In genomic region chr11:22467741-22468140, GRCh38 we compare ENCODE assay signal across 17 cellular contexts.
DNase-seq lines count a peak whose midpoint lies in the region; ATAC-seq and TF ChIP-seq lines count a peak whose summit lies in the region.
"Had no signal": no experiment of that assay in that cellular context is flagged by ENCODE, and none has a peak within 500 bp of the region (broad histone marks: within the 10 kb centered on the region; RNA-seq: fewer than 3 reads in every experiment).

No MANE protein-coding gene starts in this region.

- ATAC-seq in GM23338: no peak
- ATAC-seq: CD8-positive, alpha-beta T cell had no signal

- H4K20me1 ChIP-seq in mammary epithelial cell (ENCODE audit: insufficient read depth, low read length) (no peaks in the 10 kb centered on the region), smooth muscle cell (ENCODE audit: low read depth) (no peaks in the 10 kb centered on the region), GM23338 (replicated peaks; ENCODE audit: insufficient read depth) (no peaks in the 10 kb centered on the region)
- H4K20me1 ChIP-seq: BLaER1 treated with 17β-estradiol and CSF1 and Interleukin-3, amounts not matched to agents 10 nM and 100 nM had no signal

- 87% methylated on average over 2 of the region's 2 CpGs for WGBS in mammary epithelial cell (ENCODE audit: low coverage, missing lambda C conversion rate)
- WGBS in smooth muscle cell (ENCODE audit: low lambda C conversion rate): 92% methylated on average over 2 of the region's 2 CpGs
- 92 to 94% methylated on average over 2 of the region's 2 CpGs for WGBS in endodermal cell (ENCODE audit: insufficient coverage in 1 of 2, insufficient read length in 1 of 2), 2 experiments

- H3K4me2 ChIP-seq in mammary epithelial cell (ENCODE audit: insufficient read depth, low read depth, low read length) (no peak overlapping the region), smooth muscle cell (no peak overlapping the region), GM23338 (no peak overlapping the region)
- H3K4me2 ChIP-seq: BLaER1 treated with 17β-estradiol and CSF1 and Interleukin-3, amounts not matched to agents 10 nM and 100 nM had no signal

- H3K9ac ChIP-seq in mammary epithelial cell (ENCODE audit: insufficient read depth, low read length): no peak overlapping the region
- H3K9ac ChIP-seq in smooth muscle cell (ENCODE audit: low read depth): no peak overlapping the region
- no peak overlapping the region for H3K9ac ChIP-seq in endodermal cell (ENCODE audit: extremely low read depth, low read length, poor library complexity, severe bottlenecking)
- H3K9ac ChIP-seq: BLaER1 treated with 17β-estradiol and CSF1 and Interleukin-3, amounts not matched to agents 10 nM and 100 nM had no signal

- H2AFZ ChIP-seq in mammary epithelial cell (ENCODE audit: low read depth, low read length): peak overlapping the region; percentile 4
- no peak overlapping the region for H2AFZ ChIP-seq in smooth muscle cell (ENCODE audit: low read depth)
- H2AFZ ChIP-seq in GM23338: no peak overlapping the region

- no peaks in the 10 kb centered on the region for H3K9me2 ChIP-seq in GM23338 (ENCODE audit: insufficient read depth)

- CTCF ChIA-PET in mammary epithelial cell (lab: Charles Lee; ENCODE audit: low non-redundant PET): no interaction called here

- H3K27ac ChIP-seq in mammary epithelial cell (ENCODE audit: insufficient read depth, low read depth, low read length): peak overlapping the region; percentile 51
- H3K27ac ChIP-seq in breast epithelium: no peak overlapping the region
- peak overlapping the region; percentile 60 for H3K27ac ChIP-seq in smooth muscle cell (ENCODE audit: low read depth)
- no peak overlapping the region for H3K27ac ChIP-seq in GM23338 (ENCODE audit: low read depth)
- no peak overlapping the region for H3K27ac ChIP-seq in endodermal cell (ENCODE audit: low read depth, low read length)
- H3K27ac ChIP-seq: BLaER1 treated with 17β-estradiol and CSF1 and Interleukin-3, amounts not matched to agents 10 nM and 100 nM had no signal

- BruUV-seq in mammary epithelial cell (replicated peaks; lab: Mats Ljungman, UMichigan): no TSS peak

- intact Hi-C loops in mammary epithelial cell (cut with micrococcal nuclease): loop anchor here (2.0 kb wide), 1 partner anchor 43 kb away; no protein-coding TSS in a partner anchor
- intact Hi-C loops in breast epithelium (cut with DNase I; ENCODE audit: low total_unique reads): no loop called here

- no peaks in the 10 kb centered on the region for H3K27me3 Mint-ChIP-seq in GM23338 (ENCODE audit: insufficient read depth, low read depth, poor library complexity)
- H3K27me3 Mint-ChIP-seq in endodermal cell (ENCODE audit: insufficient read depth): no peaks in the 10 kb centered on the region
- H3K27me3 Mint-ChIP-seq: B cell had no signal

- no peaks in the 10 kb centered on the region for H3K36me3 Mint-ChIP-seq in GM23338 (ENCODE audit: low read depth)
- no peaks in the 10 kb centered on the region for H3K36me3 Mint-ChIP-seq in endodermal cell (ENCODE audit: low read depth)
- H3K36me3 Mint-ChIP-seq: CD8-positive, alpha-beta T cell; IgD-negative memory B cell had no signal

- H3K4me1 Mint-ChIP-seq in GM23338 (no peaks in the 10 kb centered on the region; the same call in 1 of the 3 replicates), endodermal cell (no peaks in the 10 kb centered on the region)
- H3K4me1 Mint-ChIP-seq: B cell, H9, IgD-negative memory B cell had no signal

- H3K4me3 Mint-ChIP-seq in GM23338 (no peak overlapping the region), endodermal cell (no peak overlapping the region)
- H3K4me3 Mint-ChIP-seq: B cell; CD8-positive, alpha-beta T cell; H9; IgD-negative memory B cell had no signal

- dilution Hi-C loops in mammary epithelial cell (cut with HindIII; ENCODE audit: low sequenced_read_pairs): no loop called here

- no peaks in the 10 kb centered on the region for H3K79me2 ChIP-seq in mammary epithelial cell (ENCODE audit: insufficient read depth, low read length)
- no peaks in the 10 kb centered on the region for H3K79me2 ChIP-seq in smooth muscle cell (ENCODE audit: low read depth)
- H3K79me2 ChIP-seq in GM23338 (replicated peaks; ENCODE audit: insufficient read depth): no peaks in the 10 kb centered on the region

- H3K4me3 ChIP-seq in mammary epithelial cell (replicated peaks in 1 of 3; ENCODE audit: insufficient read depth in 1 of 3, low read depth in 2 of 3, low read length in 3 of 3): no peak overlapping the region
- no peak overlapping the region for H3K4me3 ChIP-seq in breast epithelium
- H3K4me3 ChIP-seq in epithelial cell of esophagus (ENCODE audit: low read length): no peak overlapping the region
- no peak overlapping the region for H3K4me3 ChIP-seq in smooth muscle cell
- H3K4me3 ChIP-seq in GM23338: no peak overlapping the region
- no peak overlapping the region for H3K4me3 ChIP-seq in endodermal cell (ENCODE audit: low read length)
- H3K4me3 ChIP-seq: BLaER1 treated with 17β-estradiol and CSF1 and Interleukin-3, amounts not matched to agents 10 nM and 100 nM had no signal

- no peaks in the 10 kb centered on the region for H3F3A ChIP-seq in smooth muscle cell (ENCODE audit: low read depth)
- H3F3A ChIP-seq in GM23338 (replicated peaks; ENCODE audit: low read depth): no peaks in the 10 kb centered on the region

- H3K4me1 ChIP-seq in mammary epithelial cell (ENCODE audit: insufficient read depth, low read length) (peaks cover 22% of the 10 kb centered on the region), breast epithelium (no peaks in the 10 kb centered on the region), smooth muscle cell (ENCODE audit: low read depth) (no peaks in the 10 kb centered on the region), GM23338 (ENCODE audit: insufficient read depth) (no peaks in the 10 kb centered on the region), endodermal cell (ENCODE audit: control insufficient read depth, insufficient read depth, low read length) (no peaks in the 10 kb centered on the region)
- H3K4me1 ChIP-seq: BLaER1 treated with 17β-estradiol and CSF1 and Interleukin-3, amounts not matched to agents 10 nM and 100 nM had no signal

- TF ChIP-seq CTCF in mammary epithelial cell (conservative IDR thresholded peaks at IDR 0.05 in 1 of 2, IDR thresholded peaks at IDR 0.05 in 1 of 2; ENCODE audit: extremely low read depth in 1 of 2, insufficient read depth in 1 of 2, low read depth in 1 of 2, low read length in 2 of 2) (no peak), breast epithelium (IDR thresholded peaks at IDR 0.05) (no peak), epithelial cell of esophagus (IDR thresholded peaks at IDR 0.05; ENCODE audit: insufficient read depth, low read depth, low read length, missing control alignments) (no peak), smooth muscle cell (IDR thresholded peaks at IDR 0.05; ENCODE audit: borderline replicate concordance, insufficient read depth, poor library complexity, severe bottlenecking) (no peak), GM23338 (conservative IDR thresholded peaks at IDR 0.05; ENCODE audit: low read depth in 2 of 2) (no peak), endodermal cell (conservative IDR thresholded peaks at IDR 0.05) (no peak)

- no peaks in the 10 kb centered on the region for H3K27me3 ChIP-seq in mammary epithelial cell (ENCODE audit: insufficient read depth, low read length)
- no peaks in the 10 kb centered on the region for H3K27me3 ChIP-seq in breast epithelium
- H3K27me3 ChIP-seq in smooth muscle cell (ENCODE audit: low read depth): no peaks in the 10 kb centered on the region
- H3K27me3 ChIP-seq in GM23338 (ENCODE audit: insufficient read depth): no peaks in the 10 kb centered on the region
- H3K27me3 ChIP-seq in endodermal cell (ENCODE audit: control insufficient read depth, insufficient read depth, low read length, poor library complexity, severe bottlenecking): no peaks in the 10 kb centered on the region
- H3K27me3 ChIP-seq: BLaER1 treated with 17β-estradiol and CSF1 and Interleukin-3, amounts not matched to agents 10 nM and 100 nM had no signal

- no peak for DNase-seq in mammary epithelial cell
- no peak for DNase-seq in breast epithelium (ENCODE audit: low spot score in 2 of 2)
- peak; percentile 75 for DNase-seq in NCI-H69 (lab: John Stamatoyannopoulos, UW)
- DNase-seq in epithelial cell of esophagus (ENCODE audit: low read depth): peak; percentile 69
- no peak for DNase-seq in smooth muscle cell (lab: John Stamatoyannopoulos, UW; ENCODE audit: unreplicated experiment)
- no peak for DNase-seq in DMS53 treated with DMSO at 0.1 percent for 48 hours (lab: John Stamatoyannopoulos, UW; ENCODE audit: unreplicated experiment)
- DNase-seq in GM23338 (ENCODE audit: low spot score): no peak
- no peak for DNase-seq in endodermal cell
- DNase-seq: 8988T; Calu3; CD8-positive, alpha-beta T cell; DMS 273 treated with DMSO at 0.1 percent for 48 hours; DMS53; H9 had no signal

- in situ Hi-C loops in mammary epithelial cell (cut with MboI; ENCODE audit: low sequenced_read_pairs in 2 of 2): loop anchor here in 1 of 2 donors (10.0 kb wide), 1 partner anchor 47 kb away; no protein-coding TSS in a partner anchor

- no peaks in the 10 kb centered on the region for H3K36me3 ChIP-seq in mammary epithelial cell (ENCODE audit: insufficient read depth, low read length)
- H3K36me3 ChIP-seq in breast epithelium: no peaks in the 10 kb centered on the region
- no peaks in the 10 kb centered on the region for H3K36me3 ChIP-seq in smooth muscle cell (ENCODE audit: low read depth)
- no peaks in the 10 kb centered on the region for H3K36me3 ChIP-seq in GM23338 (ENCODE audit: insufficient read depth)
- H3K36me3 ChIP-seq in endodermal cell (ENCODE audit: control insufficient read depth, insufficient read depth, low read length): no peaks in the 10 kb centered on the region
- H3K36me3 ChIP-seq: BLaER1 treated with 17β-estradiol and CSF1 and Interleukin-3, amounts not matched to agents 10 nM and 100 nM had no signal

- H3K27ac Mint-ChIP-seq in GM23338 (no peak overlapping the region), endodermal cell (no peak overlapping the region)
- H3K27ac Mint-ChIP-seq: B cell; CD8-positive, alpha-beta T cell; H9; IgD-negative memory B cell had no signal

- H3K9me3 ChIP-seq in mammary epithelial cell (replicated peaks; ENCODE audit: insufficient read depth, low read length) (no peaks in the 10 kb centered on the region), breast epithelium (no peaks in the 10 kb centered on the region), smooth muscle cell (replicated peaks; ENCODE audit: low read depth) (no peaks in the 10 kb centered on the region), endodermal cell (ENCODE audit: control insufficient read depth, low read length) (no peaks in the 10 kb centered on the region)
- H3K9me3 ChIP-seq: BLaER1 treated with 17β-estradiol and CSF1 and Interleukin-3, amounts not matched to agents 10 nM and 100 nM had no signal

- H3K9me3 Mint-ChIP-seq in GM23338 (no peaks in the 10 kb centered on the region), endodermal cell (no peaks in the 10 kb centered on the region)
- H3K9me3 Mint-ChIP-seq: CD8-positive, alpha-beta T cell; H9 had no signal

- TF ChIP-seq POLR2A in breast epithelium (IDR thresholded peaks at IDR 0.05): no peak

TF ChIP-seq in GM23338, 12 proteins besides CTCF, POLR2A, EP300 and RAD21 (continues in another document):
- TF ChIP-seq CREB1 (CRISPR knock-in tag; IDR thresholded peaks at IDR 0.05; ENCODE audit: low read depth): no peak

Comparison
In these comparisons a context has a peak if more than half of its experiments do, and no peak if none do; other contexts are left out.
1. H3K27ac ChIP-seq: peak in mammary epithelial cell (single experiment) and smooth muscle cell (single experiment); none in breast epithelium (0 of 2), GM23338 (single experiment) and endodermal cell (single experiment).
2. DNase-seq: peak in NCI-H69 (single experiment) and epithelial cell of esophagus (single experiment); none in mammary epithelial cell (single experiment), breast epithelium (0 of 2), smooth muscle cell (single experiment), DMS53 treated with DMSO at 0.1 percent for 48 hours (single experiment), GM23338 (single experiment) and endodermal cell (single experiment).